ENCODE assay signal across 20 cellular contexts in genomic region chr14:99183716-99184115, GRCh38.
DNase-seq lines count a peak whose midpoint lies in the region; ATAC-seq and TF ChIP-seq lines count a peak whose summit lies in the region.
"Had no signal": no experiment of that assay in that cellular context is flagged by ENCODE, and none has a peak within 500 bp of the region (broad histone marks: within the 10 kb centered on the region; RNA-seq: fewer than 3 reads in every experiment).

No MANE protein-coding gene starts in this region.

- peak overlapping the region; percentile 80 for H3K27ac Mint-ChIP-seq in T-helper 2 cell treated with Interferon-gamma antibody and Interleukin-4, amounts not matched to agents 5 μg/mL and 100 μg/mL, for 36 hours
- H3K27ac Mint-ChIP-seq in T-cell (peak overlapping the region; percentile 90 to 96), natural killer cell (peak overlapping the region; percentile 67 to 76)
- H3K27ac Mint-ChIP-seq in activated naive CD4-positive, alpha-beta T cell treated with anti-CD3 and anti-CD28 coated beads, Interleukin-2, amount 50 U/mL, for 72 hours = peak overlapping the region; percentile 88 to 97
- H3K27ac Mint-ChIP-seq: B cell had no signal

- H3K36me3 Mint-ChIP-seq in T-helper 2 cell treated with Interferon-gamma antibody and Interleukin-4, amounts not matched to agents 5 μg/mL and 100 μg/mL, for 36 hours (ENCODE audit: low read depth) = peaks cover 55% of the 10 kb centered on the region
- peaks cover 31% of the 10 kb centered on the region for H3K36me3 Mint-ChIP-seq in T-cell
- H3K36me3 Mint-ChIP-seq in activated naive CD4-positive, alpha-beta T cell treated with anti-CD3 and anti-CD28 coated beads, Interleukin-2, amount 50 U/mL, for 72 hours = peaks cover 29 to 69% of the 10 kb centered on the region in 2 donors
- no peaks in the 10 kb centered on the region for H3K36me3 Mint-ChIP-seq in natural killer cell

- H3K4me1 Mint-ChIP-seq in T-helper 2 cell treated with Interferon-gamma antibody and Interleukin-4, amounts not matched to agents 5 μg/mL and 100 μg/mL, for 36 hours (ENCODE audit: low read depth) = peaks cover 75% of the 10 kb centered on the region
- H3K4me1 Mint-ChIP-seq in T-cell (peaks cover 93 to 100% (median 96%) of the 10 kb centered on the region in 3 donors), natural killer cell (peaks cover 80 to 81% of the 10 kb centered on the region in 2 donors)
- H3K4me1 Mint-ChIP-seq: B cell had no signal

- CTCF ChIA-PET in T-cell (lab: Charles Lee) = interaction anchor here in 1 of 2 donors (0.9 kb wide), 1 partner anchor 86 kb away, joined by 3 read pairs; no protein-coding TSS in a partner anchor

- H3K4me3 Mint-ChIP-seq in T-helper 2 cell treated with Interferon-gamma antibody and Interleukin-4, amounts not matched to agents 5 μg/mL and 100 μg/mL, for 36 hours = peak overlapping the region; percentile 62
- H3K4me3 Mint-ChIP-seq in T-cell (peak overlapping the region; percentile 37 to 89 (median 72)), natural killer cell (no peak overlapping the region)
- H3K4me3 Mint-ChIP-seq: B cell had no signal

- POLR2A ChIA-PET in T-cell (lab: Charles Lee) = interaction anchor here in 1 of 2 donors (0.6 kb wide), 1 partner anchor 34 kb away, joined by 3 read pairs; no protein-coding TSS in a partner anchor

- TF ChIP-seq CTCF in natural killer cell (IDR thresholded peaks at IDR 0.05) = no peak

- intact Hi-C loops in natural killer cell (cut with micrococcal nuclease) = no loop called here

- no peaks in the 10 kb centered on the region for H3K27me3 Mint-ChIP-seq in T-helper 2 cell treated with Interferon-gamma antibody and Interleukin-4, amounts not matched to agents 5 μg/mL and 100 μg/mL, for 36 hours (ENCODE audit: low read depth)
- no peaks in the 10 kb centered on the region for H3K27me3 Mint-ChIP-seq in T-cell
- H3K27me3 Mint-ChIP-seq in natural killer cell (ENCODE audit: low read depth in 2 of 2) = no peaks in the 10 kb centered on the region
- H3K27me3 Mint-ChIP-seq: B cell had no signal

- no peak for DNase-seq in T-helper 2 cell treated with Interferon-gamma antibody and Interleukin-4, amounts not matched to agents 5 μg/mL and 100 μg/mL, for 36 hours (ENCODE audit: low spot score)
- no peak for DNase-seq in T-helper 2 cell
- no peak for DNase-seq in T-cell
- peak in 1 of 2 donors; percentile 41 for DNase-seq in activated naive CD4-positive, alpha-beta T cell treated with anti-CD3 and anti-CD28 coated beads, Interleukin-2, amount 50 U/mL, for 72 hours (ENCODE audit: low spot score in 2 of 2)
- DNase-seq in natural killer cell = no peak
- no peak for DNase-seq in HT-29 (ENCODE audit: low spot score)
- DNase-seq: cerebellar nuclear complex; foreskin melanocyte; lower lobe of right lung; NCI-H1105; NCI-H2081 treated with DMSO at 0.1 percent for 48 hours; NCI-H510A treated with DMSO at 0.1 percent for 48 hours; nucleus accumbens; RPMI8226; SK-N-SH; spleen; stimulated activated CD4-positive, alpha-beta T cell treated with anti-CD3 and anti-CD28 coated beads, Interleukin-4, amount 100 ng/mL, for 24 hours had no signal

- ATAC-seq in T-cell (replicated peaks in 1 of 4) (peak in 1 of 4 experiments; percentile 5), natural killer cell (no peak), HG03354 (IDR thresholded peaks at IDR 0.05; ENCODE audit: poor library complexity, severe bottlenecking, unreplicated experiment) (no peak), HG03095 (IDR thresholded peaks at IDR 0.05; ENCODE audit: unreplicated experiment) (no peak)
- no peak for ATAC-seq in activated naive CD4-positive, alpha-beta T cell treated with anti-CD3 and anti-CD28 coated beads, Interleukin-2, amount 50 U/mL, for 72 hours
- ATAC-seq: lower lobe of right lung had no signal

- no peaks in the 10 kb centered on the region for H3K9me3 Mint-ChIP-seq in T-helper 2 cell treated with Interferon-gamma antibody and Interleukin-4, amounts not matched to agents 5 μg/mL and 100 μg/mL, for 36 hours
- no peaks in the 10 kb centered on the region for H3K9me3 Mint-ChIP-seq in T-cell
- no peaks in the 10 kb centered on the region for H3K9me3 Mint-ChIP-seq in activated naive CD4-positive, alpha-beta T cell treated with anti-CD3 and anti-CD28 coated beads, Interleukin-2, amount 50 U/mL, for 72 hours
- H3K9me3 Mint-ChIP-seq in natural killer cell = no peaks in the 10 kb centered on the region
